In genomic region chr6:33685411-33686224, GRCh38 we compare ENCODE assay signal across 15 cellular contexts. TPM values are rescaled to one million over a fixed set of nuclear protein-coding genes. Genes with fewer than 3 reads are reported as not detected.
DNase-seq lines count a peak whose midpoint lies in the region; ATAC-seq, FAIRE-seq and TF ChIP-seq lines count a peak whose summit lies in the region.
"Had no signal": no experiment of that assay in that cellular context is flagged by ENCODE, and none has a peak within 500 bp of the region (broad histone marks: within the 10 kb centered on the region; RNA-seq: fewer than 3 reads in every experiment).

No MANE protein-coding gene starts in this region.

- TF ChIP-seq POLR2A in endothelial cell of umbilical vein (IDR thresholded peaks at IDR 0.05; ENCODE audit: low read depth, low read length), result no peak

- H3K27me3 ChIP-seq in endothelial cell of umbilical vein (ENCODE audit: control insufficient read depth in 2 of 2, insufficient read depth in 2 of 2, low read length in 2 of 2), result no peaks in the 10 kb centered on the region
- H3K27me3 ChIP-seq: BLaER1 had no signal

- DNase-seq in activated CD4-positive, alpha-beta memory T cell treated with anti-CD3 and anti-CD28 coated beads for 36 hours, result no peak
- DNase-seq in activated CD4-positive, alpha-beta memory T cell treated with anti-CD3 and anti-CD28 coated beads, Interleukin-2, amount 10 ng/mL, durations not matched to agents 7 days and 5 days, result no peak
- no peak for DNase-seq in stimulated activated naive CD8-positive, alpha-beta T cell treated with anti-CD3 and anti-CD28 coated beads, Interleukin-15, Interleukin-2, amounts not matched to agents 100 U/mL and 50 U/mL, for 24 hours
- DNase-seq in endothelial cell of umbilical vein (ENCODE audit: low read depth, low spot score) (no peak), NCI-H2196 (lab: John Stamatoyannopoulos, UW; ENCODE audit: unreplicated experiment) (no peak)
- no peak for DNase-seq in stimulated activated naive B cell treated with anti-CD40 and anti-IgM and Interleukin-4, amounts not matched to agents 10 μg/mL and 1 μg/mL and 100 μg/mL, for 72 hours
- DNase-seq: CD8-positive, alpha-beta memory T cell; DMS79 treated with DMSO at 0.1 percent for 48 hours; NCI-H187; NCI-H526 treated with DMSO at 0.1 percent for 48 hours had no signal

- H3K36me3 Mint-ChIP-seq in activated CD4-positive, alpha-beta memory T cell treated with anti-CD3 and anti-CD28 coated beads for 36 hours, result peaks cover 59% of the 10 kb centered on the region
- H3K36me3 Mint-ChIP-seq in activated CD4-positive, alpha-beta memory T cell treated with anti-CD3 and anti-CD28 coated beads, Interleukin-2, amount 10 ng/mL, durations not matched to agents 7 days and 5 days (ENCODE audit: low read depth), result peaks cover 77% of the 10 kb centered on the region
- peaks cover 43% of the 10 kb centered on the region for H3K36me3 Mint-ChIP-seq in stimulated activated naive CD8-positive, alpha-beta T cell treated with anti-CD3 and anti-CD28 coated beads, Interleukin-15, Interleukin-2, amounts not matched to agents 100 ng/mL and 50 ng/mL, for 24 hours (ENCODE audit: low read depth)
- peaks cover 51 to 71% of the 10 kb centered on the region in 2 donors for H3K36me3 Mint-ChIP-seq in stimulated activated naive B cell treated with anti-CD40 and anti-IgM and Interleukin-4, amounts not matched to agents 10 μg/mL and 1 μg/mL and 100 μg/mL, for 72 hours

- H3K4me1 ChIP-seq in endothelial cell of umbilical vein (ENCODE audit: control insufficient read depth, extremely low read depth, insufficient read depth, low read length), result no peaks in the 10 kb centered on the region
- H3K4me1 ChIP-seq: HAP-1 had no signal

- no peak overlapping the region for H3K4me3 Mint-ChIP-seq in activated CD4-positive, alpha-beta memory T cell treated with anti-CD3 and anti-CD28 coated beads for 36 hours
- no peak overlapping the region for H3K4me3 Mint-ChIP-seq in activated CD4-positive, alpha-beta memory T cell treated with anti-CD3 and anti-CD28 coated beads, Interleukin-2, amount 10 ng/mL, durations not matched to agents 7 days and 5 days
- no peak overlapping the region for H3K4me3 Mint-ChIP-seq in stimulated activated naive CD8-positive, alpha-beta T cell treated with anti-CD3 and anti-CD28 coated beads, Interleukin-15, Interleukin-2, amounts not matched to agents 100 ng/mL and 50 ng/mL, for 24 hours
- no peak overlapping the region for H3K4me3 Mint-ChIP-seq in stimulated activated naive B cell treated with anti-CD40 and anti-IgM and Interleukin-4, amounts not matched to agents 10 μg/mL and 1 μg/mL and 100 μg/mL, for 72 hours
- H3K4me3 Mint-ChIP-seq: CD8-positive, alpha-beta memory T cell; IgD-negative memory B cell had no signal

- H3K36me3 ChIP-seq in endothelial cell of umbilical vein (ENCODE audit: control insufficient read depth in 2 of 2, extremely low read depth in 1 of 2, insufficient read depth in 2 of 2, low read length in 2 of 2), result peaks cover 4 to 64% of the 10 kb centered on the region in 2 experiments

- no peaks in the 10 kb centered on the region for H3K9me1 ChIP-seq in endothelial cell of umbilical vein (replicated peaks; ENCODE audit: control insufficient read depth, extremely low read depth, insufficient read depth, low read length)

- POLR2A ChIA-PET in activated CD4-positive, alpha-beta memory T cell treated with anti-CD3 and anti-CD28 coated beads for 36 hours (lab: Charles Lee), result no interaction called here
- POLR2A ChIA-PET in activated CD4-positive, alpha-beta memory T cell treated with anti-CD3 and anti-CD28 coated beads, Interleukin-2, amount 10 ng/mL, durations not matched to agents 7 days and 5 days (lab: Charles Lee), result interaction anchor here (1.1 kb wide), 1 partner anchor 9 kb away, joined by 4 read pairs; no protein-coding TSS in a partner anchor
- POLR2A ChIA-PET in endothelial cell of umbilical vein (lab: Charles Lee), result no interaction called here

- ATAC-seq in stimulated activated naive CD8-positive, alpha-beta T cell treated with anti-CD3 and anti-CD28 coated beads, Interleukin-15, Interleukin-2, amounts not matched to agents 100 U/mL and 50 U/mL, for 24 hours, result no peak
- ATAC-seq in stimulated activated naive B cell treated with anti-CD40 and anti-IgM and Interleukin-4, amounts not matched to agents 10 μg/mL and 1 μg/mL and 100 μg/mL, for 72 hours (replicated peaks), result no peak
- ATAC-seq in HG03025 (IDR thresholded peaks at IDR 0.05; ENCODE audit: low FRiP score, unreplicated experiment), result no peak

- no peaks in the 10 kb centered on the region for H3K79me2 ChIP-seq in endothelial cell of umbilical vein (ENCODE audit: control insufficient read depth, insufficient read depth, low read length)

- H3K9me3 ChIP-seq in endothelial cell of umbilical vein (replicated peaks; ENCODE audit: control insufficient read depth, insufficient read depth, low read length), result no peaks in the 10 kb centered on the region
- H3K9me3 ChIP-seq: BLaER1, HAP-1 had no signal

- no peak overlapping the region for H3K4me2 ChIP-seq in endothelial cell of umbilical vein (ENCODE audit: insufficient read depth, low read length)
- H3K4me2 ChIP-seq: BLaER1 had no signal

- TSS peak; percentile 71 for BruUV-seq in endothelial cell of umbilical vein (replicated peaks; lab: Mats Ljungman, UMichigan)

- FAIRE-seq in endothelial cell of umbilical vein (lab: Jason Lieb, UNC), result no peak

- intact Hi-C loops in activated CD4-positive, alpha-beta memory T cell treated with anti-CD3 and anti-CD28 coated beads for 36 hours (cut with micrococcal nuclease), result no loop called here
- intact Hi-C loops in endothelial cell of umbilical vein (cut with micrococcal nuclease), result no loop called here

- no peak overlapping the region for H3K9ac ChIP-seq in endothelial cell of umbilical vein (replicated peaks; ENCODE audit: extremely low read depth, insufficient read depth, low read length)
- H3K9ac ChIP-seq: BLaER1 had no signal

- no peak overlapping the region for H3K27ac ChIP-seq in endothelial cell of umbilical vein (ENCODE audit: insufficient read depth, low read depth, low read length)

- H4K20me1 ChIP-seq in endothelial cell of umbilical vein (replicated peaks; ENCODE audit: control insufficient read depth, extremely low read depth, insufficient read depth, low read length), result no peaks in the 10 kb centered on the region
- H4K20me1 ChIP-seq: BLaER1 had no signal

- CTCF ChIA-PET in activated CD4-positive, alpha-beta memory T cell treated with anti-CD3 and anti-CD28 coated beads for 36 hours (lab: Charles Lee), result interaction anchor here (0.6 kb wide), 1 partner anchor 17 kb away, joined by 3 read pairs; no protein-coding TSS in a partner anchor
- CTCF ChIA-PET in activated CD4-positive, alpha-beta memory T cell treated with anti-CD3 and anti-CD28 coated beads, Interleukin-2, amount 10 ng/mL, durations not matched to agents 7 days and 5 days (lab: Charles Lee), result no interaction called here
- CTCF ChIA-PET in endothelial cell of umbilical vein (lab: Charles Lee), result interaction anchor here (1.3 kb wide), 1 partner anchor 96 kb away, joined by 6 read pairs; no protein-coding TSS in a partner anchor

- dilution Hi-C loops in endothelial cell of umbilical vein (cut with MboI; ENCODE audit: extremely low pct_ligation_motif_present, low sequenced_read_pairs), result no loop called here

- no peak for TF ChIP-seq CTCF in endothelial cell of umbilical vein (IDR thresholded peaks at IDR 0.05; ENCODE audit: extremely low read depth in 1 of 2, insufficient read depth in 1 of 2, low read depth in 1 of 2, low read length in 2 of 2)

- H3K4me3 ChIP-seq in endothelial cell of umbilical vein (replicated peaks in 1 of 3; ENCODE audit: insufficient read depth in 1 of 3, low read depth in 1 of 3, low read length in 3 of 3), result no peak overlapping the region
- H3K4me3 ChIP-seq: BLaER1, HAP-1 had no signal

- peak overlapping the region; percentile 30 for H3K27ac Mint-ChIP-seq in activated CD4-positive, alpha-beta memory T cell treated with anti-CD3 and anti-CD28 coated beads for 36 hours
- H3K27ac Mint-ChIP-seq in activated CD4-positive, alpha-beta memory T cell treated with anti-CD3 and anti-CD28 coated beads, Interleukin-2, amount 10 ng/mL, durations not matched to agents 7 days and 5 days, result no peak overlapping the region
- peak overlapping the region; percentile 58 for H3K27ac Mint-ChIP-seq in stimulated activated naive CD8-positive, alpha-beta T cell treated with anti-CD3 and anti-CD28 coated beads, Interleukin-15, Interleukin-2, amounts not matched to agents 100 ng/mL and 50 ng/mL, for 24 hours
- H3K27ac Mint-ChIP-seq in stimulated activated naive B cell treated with anti-CD40 and anti-IgM and Interleukin-4, amounts not matched to agents 10 μg/mL and 1 μg/mL and 100 μg/mL, for 72 hours, result peak overlapping the region; percentile 65

- H2AFZ ChIP-seq in endothelial cell of umbilical vein (ENCODE audit: low read depth, low read length), result no peak overlapping the region

- H3K4me1 Mint-ChIP-seq in activated CD4-positive, alpha-beta memory T cell treated with anti-CD3 and anti-CD28 coated beads for 36 hours (ENCODE audit: low read depth), result peaks cover 15% of the 10 kb centered on the region
- H3K4me1 Mint-ChIP-seq in activated CD4-positive, alpha-beta memory T cell treated with anti-CD3 and anti-CD28 coated beads, Interleukin-2, amount 10 ng/mL, durations not matched to agents 7 days and 5 days, result peaks cover 33% of the 10 kb centered on the region
- peaks cover 14% of the 10 kb centered on the region for H3K4me1 Mint-ChIP-seq in stimulated activated naive CD8-positive, alpha-beta T cell treated with anti-CD3 and anti-CD28 coated beads, Interleukin-15, Interleukin-2, amounts not matched to agents 100 ng/mL and 50 ng/mL, for 24 hours (ENCODE audit: low read depth)
- peaks cover 0 to 1% of the 10 kb centered on the region in 2 donors for H3K4me1 Mint-ChIP-seq in stimulated activated naive B cell treated with anti-CD40 and anti-IgM and Interleukin-4, amounts not matched to agents 10 μg/mL and 1 μg/mL and 100 μg/mL, for 72 hours

- no peaks in the 10 kb centered on the region for H3K9me3 Mint-ChIP-seq in activated CD4-positive, alpha-beta memory T cell treated with anti-CD3 and anti-CD28 coated beads for 36 hours
- H3K9me3 Mint-ChIP-seq in activated CD4-positive, alpha-beta memory T cell treated with anti-CD3 and anti-CD28 coated beads, Interleukin-2, amount 10 ng/mL, durations not matched to agents 7 days and 5 days, result no peaks in the 10 kb centered on the region
- H3K9me3 Mint-ChIP-seq in stimulated activated naive CD8-positive, alpha-beta T cell treated with anti-CD3 and anti-CD28 coated beads, Interleukin-15, Interleukin-2, amounts not matched to agents 100 ng/mL and 50 ng/mL, for 24 hours, result no peaks in the 10 kb centered on the region
- no peaks in the 10 kb centered on the region for H3K9me3 Mint-ChIP-seq in stimulated activated naive B cell treated with anti-CD40 and anti-IgM and Interleukin-4, amounts not matched to agents 10 μg/mL and 1 μg/mL and 100 μg/mL, for 72 hours
- H3K9me3 Mint-ChIP-seq: IgD-negative memory B cell had no signal

- no peaks in the 10 kb centered on the region for H3K27me3 Mint-ChIP-seq in activated CD4-positive, alpha-beta memory T cell treated with anti-CD3 and anti-CD28 coated beads for 36 hours
- no peaks in the 10 kb centered on the region for H3K27me3 Mint-ChIP-seq in activated CD4-positive, alpha-beta memory T cell treated with anti-CD3 and anti-CD28 coated beads, Interleukin-2, amount 10 ng/mL, durations not matched to agents 7 days and 5 days
- H3K27me3 Mint-ChIP-seq in stimulated activated naive CD8-positive, alpha-beta T cell treated with anti-CD3 and anti-CD28 coated beads, Interleukin-15, Interleukin-2, amounts not matched to agents 100 ng/mL and 50 ng/mL, for 24 hours, result no peaks in the 10 kb centered on the region
- H3K27me3 Mint-ChIP-seq in stimulated activated naive B cell treated with anti-CD40 and anti-IgM and Interleukin-4, amounts not matched to agents 10 μg/mL and 1 μg/mL and 100 μg/mL, for 72 hours, result no peaks in the 10 kb centered on the region
- H3K27me3 Mint-ChIP-seq: IgD-negative memory B cell had no signal

RNA-seq across cellular contexts. Expression of gene UQCC2, which starts 25.9 kb away (rescaled TPM):
- 100 to 1,000 TPM; 157 to 160 TPM for total RNA-seq in activated CD4-positive, alpha-beta memory T cell treated with anti-CD3 and anti-CD28 coated beads for 36 hours
- total RNA-seq in activated CD4-positive, alpha-beta memory T cell treated with anti-CD3 and anti-CD28 coated beads, Interleukin-2, amount 10 ng/mL, durations not matched to agents 7 days and 5 days, result 10 to 100 TPM; 70.7 to 75.3 TPM
- 91.5 and 95.3 TPM in 2 replicates for total RNA-seq in endothelial cell of umbilical vein
- polyA plus RNA-seq in endothelial cell of umbilical vein, result 46.3 and 52.1 TPM in 2 replicates
- polyA plus RNA-seq in endothelial cell of umbilical vein (2011; cell fraction: cytosol; rRNA removed), result 52.0 and 53.8 TPM in 2 replicates
- polyA plus RNA-seq in endothelial cell of umbilical vein (2011; cell fraction: nucleus; rRNA removed), result 30.2 and 30.6 TPM in 2 replicates
- 115 and 117 TPM in 2 replicates for polyA plus RNA-seq in endothelial cell of umbilical vein (2012)
- polyA minus RNA-seq in endothelial cell of umbilical vein, result 17.2 and 25.5 TPM in 2 replicates
- polyA minus RNA-seq in endothelial cell of umbilical vein (2011; cell fraction: cytosol; rRNA and poly(A)+ RNA removed), result 35.3 TPM
- 6.7 and 8.2 TPM in 2 replicates for polyA minus RNA-seq in endothelial cell of umbilical vein (2011; cell fraction: nucleus; rRNA and poly(A)+ RNA removed)
